In the genomic region with DNA sequence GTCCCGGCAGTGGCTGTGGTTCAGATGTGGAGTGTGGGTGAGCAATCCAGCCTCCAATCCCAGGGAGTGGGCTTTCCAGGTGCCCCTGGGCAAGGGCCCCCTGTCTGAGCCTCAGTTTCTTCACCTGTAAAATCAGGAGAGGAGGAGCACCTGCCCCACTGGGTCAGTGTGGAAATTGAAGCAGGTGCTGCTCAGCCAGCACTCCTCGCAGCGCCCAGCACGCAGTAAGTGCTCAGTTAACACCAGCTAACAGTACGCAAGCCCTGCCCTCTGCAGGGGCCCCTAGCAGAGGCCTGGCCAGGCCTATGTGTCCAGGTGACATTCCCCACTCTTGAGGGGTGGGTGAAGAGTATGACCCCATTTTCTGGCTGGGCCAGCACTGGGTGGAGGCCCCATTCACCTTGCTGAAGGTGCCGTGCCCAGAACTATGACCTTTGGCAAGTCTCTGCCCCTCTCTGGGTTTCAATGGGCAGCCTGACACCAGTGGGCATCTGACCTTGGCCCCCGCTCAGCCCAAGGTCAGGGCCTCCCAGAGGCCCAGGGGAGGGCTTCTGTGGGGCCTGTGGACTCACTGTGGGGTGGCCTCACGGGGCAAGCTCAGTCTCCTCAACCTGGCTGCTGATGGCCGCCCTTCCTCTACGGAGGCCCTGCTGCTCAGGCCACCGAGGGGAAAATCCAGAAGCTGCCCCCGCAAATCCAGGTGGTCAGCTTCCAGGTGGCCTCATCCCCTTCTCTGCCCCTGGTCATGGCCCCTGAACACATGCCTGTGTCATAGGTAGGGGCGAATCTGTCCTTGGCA, we compare ENCODE assay signal across 1 cellular context.
TF ChIP-seq lines count a peak whose summit lies in the region.

No MANE protein-coding gene starts in this region.

TF ChIP-seq in HepG2, 621 proteins besides CTCF, POLR2A, EP300 and RAD21 (continued from another document and continues in another):
- TF ChIP-seq, protein P1, sequence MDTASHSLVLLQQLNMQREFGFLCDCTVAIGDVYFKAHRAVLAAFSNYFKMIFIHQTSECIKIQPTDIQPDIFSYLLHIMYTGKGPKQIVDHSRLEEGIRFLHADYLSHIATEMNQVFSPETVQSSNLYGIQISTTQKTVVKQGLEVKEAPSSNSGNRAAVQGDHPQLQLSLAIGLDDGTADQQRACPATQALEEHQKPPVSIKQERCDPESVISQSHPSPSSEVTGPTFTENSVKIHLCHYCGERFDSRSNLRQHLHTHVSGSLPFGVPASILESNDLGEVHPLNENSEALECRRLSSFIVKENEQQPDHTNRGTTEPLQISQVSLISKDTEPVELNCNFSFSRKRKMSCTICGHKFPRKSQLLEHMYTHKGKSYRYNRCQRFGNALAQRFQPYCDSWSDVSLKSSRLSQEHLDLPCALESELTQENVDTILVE (CRISPR knock-in tag; IDR thresholded peaks at IDR 0.05) = no peak
- TF ChIP-seq, protein P2, sequence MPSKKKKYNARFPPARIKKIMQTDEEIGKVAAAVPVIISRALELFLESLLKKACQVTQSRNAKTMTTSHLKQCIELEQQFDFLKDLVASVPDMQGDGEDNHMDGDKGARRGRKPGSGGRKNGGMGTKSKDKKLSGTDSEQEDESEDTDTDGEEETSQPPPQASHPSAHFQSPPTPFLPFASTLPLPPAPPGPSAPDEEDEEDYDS (CRISPR knock-in tag; IDR thresholded peaks at IDR 0.05) = 0 out of 2 replicates have a peak, but pooled peaks have one; percentile 6
- TF ChIP-seq SKI (IDR thresholded peaks at IDR 0.05; ENCODE audit: partially characterized antibody) (peak; percentile 35), ZNF724P (CRISPR knock-in tag; IDR thresholded peaks at IDR 0.05; ENCODE audit: borderline replicate concordance) (no peak), EEA1 (CRISPR knock-in tag; IDR thresholded peaks at IDR 0.05; ENCODE audit: borderline replicate concordance) (no peak), ZNF235 (CRISPR knock-in tag; IDR thresholded peaks at IDR 0.05; ENCODE audit: borderline replicate concordance) (no peak; the same call in 1 of the 2 replicates), ZNF382 (CRISPR knock-in tag; IDR thresholded peaks at IDR 0.05; ENCODE audit: borderline replicate concordance) (no peak), RXRA (CRISPR knock-in tag; IDR thresholded peaks at IDR 0.05) (peak; percentile 61), ZSCAN22 (CRISPR knock-in tag; IDR thresholded peaks at IDR 0.05) (no peak), MXD4 (CRISPR knock-in tag; IDR thresholded peaks at IDR 0.05) (0 out of 2 replicates have a peak, but pooled peaks have one; percentile 6), RBFOX2 (IDR thresholded peaks at IDR 0.05; ENCODE audit: low read depth, low read length) (peak; percentile 87), ZNF670 (CRISPR knock-in tag; IDR thresholded peaks at IDR 0.05; ENCODE audit: borderline replicate concordance) (no peak; the same call in 1 of the 2 replicates), MTA1 (CRISPR knock-in tag; IDR thresholded peaks at IDR 0.05; ENCODE audit: borderline replicate concordance) (peak; percentile 95; the same call in 1 of the 2 replicates), CENPT (CRISPR knock-in tag; IDR thresholded peaks at IDR 0.05; ENCODE audit: low read depth) (no peak), ZNF589 (CRISPR knock-in tag; conservative IDR thresholded peaks at IDR 0.05) (no peak), RARA (CRISPR knock-in tag; IDR thresholded peaks at IDR 0.05) (peak; percentile 65), THAP11 (CRISPR knock-in tag; IDR thresholded peaks at IDR 0.05) (0 out of 2 replicates have a peak, but pooled peaks have one; percentile 23), ZNF615 (CRISPR knock-in tag; IDR thresholded peaks at IDR 0.05; ENCODE audit: borderline replicate concordance) (no peak), POLR2G (IDR thresholded peaks at IDR 0.05; ENCODE audit: low read depth, low read length) (peak; percentile 45; the same call in 1 of the 2 replicates), ZFP82 (CRISPR knock-in tag; IDR thresholded peaks at IDR 0.05; ENCODE audit: borderline replicate concordance) (peak; percentile 64; the same call in 1 of the 2 replicates), SMAD3 (CRISPR knock-in tag; IDR thresholded peaks at IDR 0.05) (peak; percentile 15; the same call in 1 of the 2 replicates), ISL2 (CRISPR knock-in tag; IDR thresholded peaks at IDR 0.05) (peak; percentile 83), ZNF205 (CRISPR knock-in tag; IDR thresholded peaks at IDR 0.05) (no peak), ZNF761 (CRISPR knock-in tag; conservative IDR thresholded peaks at IDR 0.05) (no peak), GZF1 (CRISPR knock-in tag; IDR thresholded peaks at IDR 0.05) (no peak), ZFP36L1 (CRISPR knock-in tag; IDR thresholded peaks at IDR 0.05) (no peak), ZNF143 (CRISPR knock-in tag; IDR thresholded peaks at IDR 0.05) (peak; percentile 17; the same call in 1 of the 2 replicates), ELF1 (CRISPR knock-in tag; IDR thresholded peaks at IDR 0.05) (0 out of 2 replicates have a peak, but pooled peaks have one; percentile 11), HNRNPK (IDR thresholded peaks at IDR 0.05; ENCODE audit: low read depth, low read length, poor library complexity, severe bottlenecking) (no peak), ZNF879 (CRISPR knock-in tag; IDR thresholded peaks at IDR 0.05) (0 out of 2 replicates have a peak, but pooled peaks have one; percentile 46), ZNF558 (CRISPR knock-in tag; IDR thresholded peaks at IDR 0.05; ENCODE audit: borderline replicate concordance) (peak; percentile 43; the same call in 1 of the 2 replicates), ZBTB8A (CRISPR knock-in tag; IDR thresholded peaks at IDR 0.05; ENCODE audit: borderline replicate concordance, low read depth) (no peak), ZNF468 (CRISPR knock-in tag; IDR thresholded peaks at IDR 0.05) (no peak), ZNF317 (CRISPR knock-in tag; IDR thresholded peaks at IDR 0.05) (peak; percentile 64; the same call in 1 of the 2 replicates), THYN1 (CRISPR knock-in tag; IDR thresholded peaks at IDR 0.05; ENCODE audit: borderline replicate concordance, low read depth) (no peak), ZNF264 (CRISPR knock-in tag; IDR thresholded peaks at IDR 0.05) (peak; percentile 77; the same call in 1 of the 2 replicates), ZFP41 (CRISPR knock-in tag; IDR thresholded peaks at IDR 0.05; ENCODE audit: borderline replicate concordance) (no peak), JUND (CRISPR knock-in tag; IDR thresholded peaks at IDR 0.05) (no peak), ZBTB1 (CRISPR knock-in tag; IDR thresholded peaks at IDR 0.05; ENCODE audit: borderline replicate concordance) (no peak)
- TF ChIP-seq, protein P3, sequence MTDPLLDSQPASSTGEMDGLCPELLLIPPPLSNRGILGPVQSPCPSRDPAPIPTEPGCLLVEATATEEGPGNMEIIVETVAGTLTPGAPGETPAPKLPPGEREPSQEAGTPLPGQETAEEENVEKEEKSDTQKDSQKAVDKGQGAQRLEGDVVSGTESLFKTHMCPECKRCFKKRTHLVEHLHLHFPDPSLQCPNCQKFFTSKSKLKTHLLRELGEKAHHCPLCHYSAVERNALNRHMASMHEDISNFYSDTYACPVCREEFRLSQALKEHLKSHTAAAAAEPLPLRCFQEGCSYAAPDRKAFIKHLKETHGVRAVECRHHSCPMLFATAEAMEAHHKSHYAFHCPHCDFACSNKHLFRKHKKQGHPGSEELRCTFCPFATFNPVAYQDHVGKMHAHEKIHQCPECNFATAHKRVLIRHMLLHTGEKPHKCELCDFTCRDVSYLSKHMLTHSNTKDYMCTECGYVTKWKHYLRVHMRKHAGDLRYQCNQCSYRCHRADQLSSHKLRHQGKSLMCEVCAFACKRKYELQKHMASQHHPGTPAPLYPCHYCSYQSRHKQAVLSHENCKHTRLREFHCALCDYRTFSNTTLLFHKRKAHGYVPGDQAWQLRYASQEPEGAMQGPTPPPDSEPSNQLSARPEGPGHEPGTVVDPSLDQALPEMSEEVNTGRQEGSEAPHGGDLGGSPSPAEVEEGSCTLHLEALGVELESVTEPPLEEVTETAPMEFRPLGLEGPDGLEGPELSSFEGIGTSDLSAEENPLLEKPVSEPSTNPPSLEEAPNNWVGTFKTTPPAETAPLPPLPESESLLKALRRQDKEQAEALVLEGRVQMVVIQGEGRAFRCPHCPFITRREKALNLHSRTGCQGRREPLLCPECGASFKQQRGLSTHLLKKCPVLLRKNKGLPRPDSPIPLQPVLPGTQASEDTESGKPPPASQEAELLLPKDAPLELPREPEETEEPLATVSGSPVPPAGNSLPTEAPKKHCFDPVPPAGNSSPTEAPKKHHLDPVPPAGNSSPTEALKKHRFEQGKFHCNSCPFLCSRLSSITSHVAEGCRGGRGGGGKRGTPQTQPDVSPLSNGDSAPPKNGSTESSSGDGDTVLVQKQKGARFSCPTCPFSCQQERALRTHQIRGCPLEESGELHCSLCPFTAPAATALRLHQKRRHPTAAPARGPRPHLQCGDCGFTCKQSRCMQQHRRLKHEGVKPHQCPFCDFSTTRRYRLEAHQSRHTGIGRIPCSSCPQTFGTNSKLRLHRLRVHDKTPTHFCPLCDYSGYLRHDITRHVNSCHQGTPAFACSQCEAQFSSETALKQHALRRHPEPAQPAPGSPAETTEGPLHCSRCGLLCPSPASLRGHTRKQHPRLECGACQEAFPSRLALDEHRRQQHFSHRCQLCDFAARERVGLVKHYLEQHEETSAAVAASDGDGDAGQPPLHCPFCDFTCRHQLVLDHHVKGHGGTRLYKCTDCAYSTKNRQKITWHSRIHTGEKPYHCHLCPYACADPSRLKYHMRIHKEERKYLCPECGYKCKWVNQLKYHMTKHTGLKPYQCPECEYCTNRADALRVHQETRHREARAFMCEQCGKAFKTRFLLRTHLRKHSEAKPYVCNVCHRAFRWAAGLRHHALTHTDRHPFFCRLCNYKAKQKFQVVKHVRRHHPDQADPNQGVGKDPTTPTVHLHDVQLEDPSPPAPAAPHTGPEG (CRISPR knock-in tag; IDR thresholded peaks at IDR 0.05) = peak; percentile 69; the same call in 1 of the 2 replicates
- TF ChIP-seq, protein P4, sequence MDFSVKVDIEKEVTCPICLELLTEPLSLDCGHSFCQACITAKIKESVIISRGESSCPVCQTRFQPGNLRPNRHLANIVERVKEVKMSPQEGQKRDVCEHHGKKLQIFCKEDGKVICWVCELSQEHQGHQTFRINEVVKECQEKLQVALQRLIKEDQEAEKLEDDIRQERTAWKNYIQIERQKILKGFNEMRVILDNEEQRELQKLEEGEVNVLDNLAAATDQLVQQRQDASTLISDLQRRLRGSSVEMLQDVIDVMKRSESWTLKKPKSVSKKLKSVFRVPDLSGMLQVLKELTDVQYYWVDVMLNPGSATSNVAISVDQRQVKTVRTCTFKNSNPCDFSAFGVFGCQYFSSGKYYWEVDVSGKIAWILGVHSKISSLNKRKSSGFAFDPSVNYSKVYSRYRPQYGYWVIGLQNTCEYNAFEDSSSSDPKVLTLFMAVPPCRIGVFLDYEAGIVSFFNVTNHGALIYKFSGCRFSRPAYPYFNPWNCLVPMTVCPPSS (IDR thresholded peaks at IDR 0.05) = no peak
- TF ChIP-seq, protein P5, sequence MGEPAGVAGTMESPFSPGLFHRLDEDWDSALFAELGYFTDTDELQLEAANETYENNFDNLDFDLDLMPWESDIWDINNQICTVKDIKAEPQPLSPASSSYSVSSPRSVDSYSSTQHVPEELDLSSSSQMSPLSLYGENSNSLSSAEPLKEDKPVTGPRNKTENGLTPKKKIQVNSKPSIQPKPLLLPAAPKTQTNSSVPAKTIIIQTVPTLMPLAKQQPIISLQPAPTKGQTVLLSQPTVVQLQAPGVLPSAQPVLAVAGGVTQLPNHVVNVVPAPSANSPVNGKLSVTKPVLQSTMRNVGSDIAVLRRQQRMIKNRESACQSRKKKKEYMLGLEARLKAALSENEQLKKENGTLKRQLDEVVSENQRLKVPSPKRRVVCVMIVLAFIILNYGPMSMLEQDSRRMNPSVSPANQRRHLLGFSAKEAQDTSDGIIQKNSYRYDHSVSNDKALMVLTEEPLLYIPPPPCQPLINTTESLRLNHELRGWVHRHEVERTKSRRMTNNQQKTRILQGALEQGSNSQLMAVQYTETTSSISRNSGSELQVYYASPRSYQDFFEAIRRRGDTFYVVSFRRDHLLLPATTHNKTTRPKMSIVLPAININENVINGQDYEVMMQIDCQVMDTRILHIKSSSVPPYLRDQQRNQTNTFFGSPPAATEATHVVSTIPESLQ (CRISPR knock-in tag; conservative IDR thresholded peaks at IDR 0.05) = no peak
- TF ChIP-seq, protein P6, sequence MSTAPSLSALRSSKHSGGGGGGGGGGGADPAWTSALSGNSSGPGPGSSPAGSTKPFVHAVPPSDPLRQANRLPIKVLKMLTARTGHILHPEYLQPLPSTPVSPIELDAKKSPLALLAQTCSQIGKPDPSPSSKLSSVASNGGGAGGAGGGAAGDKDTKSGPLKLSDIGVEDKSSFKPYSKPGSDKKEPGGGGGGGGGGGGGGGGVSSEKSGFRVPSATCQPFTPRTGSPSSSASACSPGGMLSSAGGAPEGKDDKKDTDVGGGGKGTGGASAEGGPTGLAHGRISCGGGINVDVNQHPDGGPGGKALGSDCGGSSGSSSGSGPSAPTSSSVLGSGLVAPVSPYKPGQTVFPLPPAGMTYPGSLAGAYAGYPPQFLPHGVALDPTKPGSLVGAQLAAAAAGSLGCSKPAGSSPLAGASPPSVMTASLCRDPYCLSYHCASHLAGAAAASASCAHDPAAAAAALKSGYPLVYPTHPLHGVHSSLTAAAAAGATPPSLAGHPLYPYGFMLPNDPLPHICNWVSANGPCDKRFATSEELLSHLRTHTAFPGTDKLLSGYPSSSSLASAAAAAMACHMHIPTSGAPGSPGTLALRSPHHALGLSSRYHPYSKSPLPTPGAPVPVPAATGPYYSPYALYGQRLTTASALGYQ (CRISPR knock-in tag; IDR thresholded peaks at IDR 0.05) = peak; percentile 55; the same call in 1 of the 2 replicates
- TF ChIP-seq, protein P7, sequence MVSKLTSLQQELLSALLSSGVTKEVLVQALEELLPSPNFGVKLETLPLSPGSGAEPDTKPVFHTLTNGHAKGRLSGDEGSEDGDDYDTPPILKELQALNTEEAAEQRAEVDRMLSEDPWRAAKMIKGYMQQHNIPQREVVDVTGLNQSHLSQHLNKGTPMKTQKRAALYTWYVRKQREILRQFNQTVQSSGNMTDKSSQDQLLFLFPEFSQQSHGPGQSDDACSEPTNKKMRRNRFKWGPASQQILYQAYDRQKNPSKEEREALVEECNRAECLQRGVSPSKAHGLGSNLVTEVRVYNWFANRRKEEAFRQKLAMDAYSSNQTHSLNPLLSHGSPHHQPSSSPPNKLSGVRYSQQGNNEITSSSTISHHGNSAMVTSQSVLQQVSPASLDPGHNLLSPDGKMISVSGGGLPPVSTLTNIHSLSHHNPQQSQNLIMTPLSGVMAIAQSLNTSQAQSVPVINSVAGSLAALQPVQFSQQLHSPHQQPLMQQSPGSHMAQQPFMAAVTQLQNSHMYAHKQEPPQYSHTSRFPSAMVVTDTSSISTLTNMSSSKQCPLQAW (CRISPR knock-in tag; IDR thresholded peaks at IDR 0.05) = no peak
- TF ChIP-seq, protein P8, sequence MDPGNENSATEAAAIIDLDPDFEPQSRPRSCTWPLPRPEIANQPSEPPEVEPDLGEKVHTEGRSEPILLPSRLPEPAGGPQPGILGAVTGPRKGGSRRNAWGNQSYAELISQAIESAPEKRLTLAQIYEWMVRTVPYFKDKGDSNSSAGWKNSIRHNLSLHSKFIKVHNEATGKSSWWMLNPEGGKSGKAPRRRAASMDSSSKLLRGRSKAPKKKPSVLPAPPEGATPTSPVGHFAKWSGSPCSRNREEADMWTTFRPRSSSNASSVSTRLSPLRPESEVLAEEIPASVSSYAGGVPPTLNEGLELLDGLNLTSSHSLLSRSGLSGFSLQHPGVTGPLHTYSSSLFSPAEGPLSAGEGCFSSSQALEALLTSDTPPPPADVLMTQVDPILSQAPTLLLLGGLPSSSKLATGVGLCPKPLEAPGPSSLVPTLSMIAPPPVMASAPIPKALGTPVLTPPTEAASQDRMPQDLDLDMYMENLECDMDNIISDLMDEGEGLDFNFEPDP (CRISPR knock-in tag; conservative IDR thresholded peaks at IDR 0.05) = no peak
- TF ChIP-seq, protein P9, sequence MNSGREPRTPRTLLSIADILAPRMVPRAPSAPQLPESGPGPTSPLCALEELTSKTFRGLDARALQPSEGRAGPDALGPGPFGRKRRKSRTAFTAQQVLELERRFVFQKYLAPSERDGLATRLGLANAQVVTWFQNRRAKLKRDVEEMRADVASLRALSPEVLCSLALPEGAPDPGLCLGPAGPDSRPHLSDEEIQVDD (CRISPR knock-in tag; IDR thresholded peaks at IDR 0.05; ENCODE audit: borderline replicate concordance) = no peak
